1 cellular context compared by ENCODE assay signal in the genomic region with DNA sequence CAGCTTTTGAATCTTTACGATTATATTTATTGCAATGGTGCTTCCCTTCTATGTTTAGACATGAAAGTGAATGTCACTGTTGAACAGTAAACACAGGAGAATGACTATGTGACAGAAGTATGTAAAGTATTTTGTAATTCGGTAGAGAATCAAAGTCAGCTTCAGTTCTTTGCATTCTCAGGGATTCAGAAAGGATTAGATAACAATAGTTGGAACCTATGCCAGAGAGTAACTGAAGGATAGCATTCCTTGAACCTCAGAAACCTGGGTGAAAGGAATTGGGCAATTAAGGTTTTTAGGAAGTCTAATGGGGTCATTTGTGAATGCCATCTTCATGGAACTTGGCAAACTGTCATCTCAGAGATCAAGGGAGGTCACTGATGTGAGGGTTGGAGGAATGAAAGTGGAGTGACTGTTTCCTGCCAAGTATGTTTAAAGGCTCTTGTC.
TF ChIP-seq lines count a peak whose summit lies in the region.

No MANE protein-coding gene starts in this region.

TF ChIP-seq in GM23338, 12 proteins besides CTCF, POLR2A, EP300 and RAD21 (continued from another document):
- TF ChIP-seq, protein P1, sequence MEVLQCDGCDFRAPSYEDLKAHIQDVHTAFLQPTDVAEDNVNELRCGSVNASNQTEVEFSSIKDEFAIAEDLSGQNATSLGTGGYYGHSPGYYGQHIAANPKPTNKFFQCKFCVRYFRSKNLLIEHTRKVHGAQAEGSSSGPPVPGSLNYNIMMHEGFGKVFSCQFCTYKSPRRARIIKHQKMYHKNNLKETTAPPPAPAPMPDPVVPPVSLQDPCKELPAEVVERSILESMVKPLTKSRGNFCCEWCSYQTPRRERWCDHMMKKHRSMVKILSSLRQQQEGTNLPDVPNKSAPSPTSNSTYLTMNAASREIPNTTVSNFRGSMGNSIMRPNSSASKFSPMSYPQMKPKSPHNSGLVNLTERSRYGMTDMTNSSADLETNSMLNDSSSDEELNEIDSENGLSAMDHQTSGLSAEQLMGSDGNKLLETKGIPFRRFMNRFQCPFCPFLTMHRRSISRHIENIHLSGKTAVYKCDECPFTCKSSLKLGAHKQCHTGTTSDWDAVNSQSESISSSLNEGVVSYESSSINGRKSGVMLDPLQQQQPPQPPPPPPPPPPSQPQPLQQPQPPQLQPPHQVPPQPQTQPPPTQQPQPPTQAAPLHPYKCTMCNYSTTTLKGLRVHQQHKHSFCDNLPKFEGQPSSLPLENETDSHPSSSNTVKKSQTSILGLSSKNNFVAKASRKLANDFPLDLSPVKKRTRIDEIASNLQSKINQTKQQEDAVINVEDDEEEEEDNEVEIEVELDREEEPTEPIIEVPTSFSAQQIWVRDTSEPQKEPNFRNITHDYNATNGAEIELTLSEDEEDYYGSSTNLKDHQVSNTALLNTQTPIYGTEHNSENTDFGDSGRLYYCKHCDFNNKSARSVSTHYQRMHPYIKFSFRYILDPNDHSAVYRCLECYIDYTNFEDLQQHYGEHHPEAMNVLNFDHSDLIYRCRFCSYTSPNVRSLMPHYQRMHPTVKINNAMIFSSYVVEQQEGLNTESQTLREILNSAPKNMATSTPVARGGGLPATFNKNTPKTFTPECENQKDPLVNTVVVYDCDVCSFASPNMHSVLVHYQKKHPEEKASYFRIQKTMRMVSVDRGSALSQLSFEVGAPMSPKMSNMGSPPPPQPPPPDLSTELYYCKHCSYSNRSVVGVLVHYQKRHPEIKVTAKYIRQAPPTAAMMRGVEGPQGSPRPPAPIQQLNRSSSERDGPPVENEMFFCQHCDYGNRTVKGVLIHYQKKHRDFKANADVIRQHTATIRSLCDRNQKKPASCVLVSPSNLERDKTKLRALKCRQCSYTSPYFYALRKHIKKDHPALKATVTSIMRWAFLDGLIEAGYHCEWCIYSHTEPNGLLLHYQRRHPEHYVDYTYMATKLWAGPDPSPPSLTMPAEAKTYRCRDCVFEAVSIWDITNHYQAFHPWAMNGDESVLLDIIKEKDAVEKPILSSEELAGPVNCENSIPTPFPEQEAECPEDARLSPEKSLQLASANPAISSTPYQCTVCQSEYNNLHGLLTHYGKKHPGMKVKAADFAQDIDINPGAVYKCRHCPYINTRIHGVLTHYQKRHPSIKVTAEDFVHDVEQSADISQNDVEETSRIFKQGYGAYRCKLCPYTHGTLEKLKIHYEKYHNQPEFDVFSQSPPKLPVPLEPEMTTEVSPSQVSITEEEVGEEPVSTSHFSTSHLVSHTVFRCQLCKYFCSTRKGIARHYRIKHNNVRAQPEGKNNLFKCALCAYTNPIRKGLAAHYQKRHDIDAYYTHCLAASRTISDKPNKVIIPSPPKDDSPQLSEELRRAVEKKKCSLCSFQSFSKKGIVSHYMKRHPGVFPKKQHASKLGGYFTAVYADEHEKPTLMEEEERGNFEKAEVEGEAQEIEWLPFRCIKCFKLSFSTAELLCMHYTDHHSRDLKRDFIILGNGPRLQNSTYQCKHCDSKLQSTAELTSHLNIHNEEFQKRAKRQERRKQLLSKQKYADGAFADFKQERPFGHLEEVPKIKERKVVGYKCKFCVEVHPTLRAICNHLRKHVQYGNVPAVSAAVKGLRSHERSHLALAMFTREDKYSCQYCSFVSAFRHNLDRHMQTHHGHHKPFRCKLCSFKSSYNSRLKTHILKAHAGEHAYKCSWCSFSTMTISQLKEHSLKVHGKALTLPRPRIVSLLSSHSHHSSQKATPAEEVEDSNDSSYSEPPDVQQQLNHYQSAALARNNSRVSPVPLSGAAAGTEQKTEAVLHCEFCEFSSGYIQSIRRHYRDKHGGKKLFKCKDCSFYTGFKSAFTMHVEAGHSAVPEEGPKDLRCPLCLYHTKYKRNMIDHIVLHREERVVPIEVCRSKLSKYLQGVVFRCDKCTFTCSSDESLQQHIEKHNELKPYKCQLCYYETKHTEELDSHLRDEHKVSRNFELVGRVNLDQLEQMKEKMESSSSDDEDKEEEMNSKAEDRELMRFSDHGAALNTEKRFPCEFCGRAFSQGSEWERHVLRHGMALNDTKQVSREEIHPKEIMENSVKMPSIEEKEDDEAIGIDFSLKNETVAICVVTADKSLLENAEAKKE (CRISPR knock-in tag; IDR thresholded peaks at IDR 0.05), result no peak
- no peak for TF ChIP-seq NANOG (IDR thresholded peaks at IDR 0.05; ENCODE audit: borderline replicate concordance)
- TF ChIP-seq EZH2 (IDR thresholded peaks at IDR 0.05; ENCODE audit: low read depth, unreplicated experiment), result no peak
- no peak for TF ChIP-seq ZNF331 (CRISPR knock-in tag; IDR thresholded peaks at IDR 0.05; ENCODE audit: low read depth)
- no peak for TF ChIP-seq CREB1 (CRISPR knock-in tag; IDR thresholded peaks at IDR 0.05; ENCODE audit: low read depth)
- TF ChIP-seq, protein P2, sequence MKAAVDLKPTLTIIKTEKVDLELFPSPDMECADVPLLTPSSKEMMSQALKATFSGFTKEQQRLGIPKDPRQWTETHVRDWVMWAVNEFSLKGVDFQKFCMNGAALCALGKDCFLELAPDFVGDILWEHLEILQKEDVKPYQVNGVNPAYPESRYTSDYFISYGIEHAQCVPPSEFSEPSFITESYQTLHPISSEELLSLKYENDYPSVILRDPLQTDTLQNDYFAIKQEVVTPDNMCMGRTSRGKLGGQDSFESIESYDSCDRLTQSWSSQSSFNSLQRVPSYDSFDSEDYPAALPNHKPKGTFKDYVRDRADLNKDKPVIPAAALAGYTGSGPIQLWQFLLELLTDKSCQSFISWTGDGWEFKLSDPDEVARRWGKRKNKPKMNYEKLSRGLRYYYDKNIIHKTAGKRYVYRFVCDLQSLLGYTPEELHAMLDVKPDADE (IDR thresholded peaks at IDR 0.05), result no peak
- no peak for TF ChIP-seq ZNF114 (CRISPR knock-in tag; IDR thresholded peaks at IDR 0.05)
- TF ChIP-seq POLR2AphosphoS5 (IDR thresholded peaks at IDR 0.05; ENCODE audit: low read depth), result no peak
